ENCODE assay signal across 1 cellular context in the genomic region with DNA sequence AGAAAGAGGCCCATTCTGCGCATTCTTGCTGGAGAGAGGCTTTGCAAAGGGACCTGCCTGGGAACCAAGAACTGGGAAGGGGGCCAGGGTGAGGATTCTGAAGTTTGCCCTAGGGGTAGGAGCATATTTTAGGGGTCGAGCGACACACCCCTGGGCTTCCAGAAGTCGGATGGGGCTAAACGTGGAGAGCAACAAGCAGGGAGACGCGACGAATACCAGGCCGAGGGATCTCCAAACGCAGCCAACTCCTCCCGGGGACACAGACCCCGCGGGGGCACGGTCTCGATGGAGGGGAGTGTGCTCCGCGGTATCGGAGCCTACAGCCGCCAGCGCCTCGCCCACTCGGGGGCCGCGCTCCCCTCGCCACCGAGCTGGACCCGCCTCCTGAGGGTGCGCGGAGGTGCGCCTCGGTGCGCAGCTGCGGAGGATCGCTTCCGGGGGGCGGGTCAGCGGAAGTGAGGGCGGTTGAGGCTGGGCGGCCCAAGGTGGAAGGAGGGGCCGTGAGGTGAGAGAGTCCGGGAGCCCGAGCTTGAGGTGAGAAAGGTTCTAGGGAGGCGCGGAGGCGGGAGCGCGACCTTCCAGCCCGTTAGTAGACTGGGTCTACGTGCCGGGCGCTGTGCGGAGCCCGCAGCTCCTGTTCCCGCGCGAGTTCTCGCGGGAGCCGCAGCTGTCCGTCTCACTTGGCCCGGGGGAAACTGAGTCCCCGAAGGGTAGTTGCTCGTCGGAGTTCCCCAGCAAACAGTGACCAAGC.
TF ChIP-seq lines count a peak whose summit lies in the region.

MTFR1L (plus strand) TSS at position 459 of the 751 bp plus-strand sequence. CDS start 3,151 bp downstream, outside the sequence.

TF ChIP-seq in A549, 52 proteins besides CTCF, POLR2A, EP300 and RAD21 (continued from another document):
- TF ChIP-seq, protein P1, sequence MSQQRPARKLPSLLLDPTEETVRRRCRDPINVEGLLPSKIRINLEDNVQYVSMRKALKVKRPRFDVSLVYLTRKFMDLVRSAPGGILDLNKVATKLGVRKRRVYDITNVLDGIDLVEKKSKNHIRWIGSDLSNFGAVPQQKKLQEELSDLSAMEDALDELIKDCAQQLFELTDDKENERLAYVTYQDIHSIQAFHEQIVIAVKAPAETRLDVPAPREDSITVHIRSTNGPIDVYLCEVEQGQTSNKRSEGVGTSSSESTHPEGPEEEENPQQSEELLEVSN (IDR thresholded peaks at IDR 0.05; ENCODE audit: borderline replicate concordance, low read depth) = no peak; the same call in 1 of the 2 replicates
